ENCODE assay signal across 1 cellular context in genomic region chr2:195606179-195606578, GRCh38.
TF ChIP-seq lines count a peak whose summit lies in the region.

No MANE protein-coding gene starts in this region.

TF ChIP-seq in GM12878, 131 proteins besides CTCF, POLR2A, EP300 and RAD21:
- TF ChIP-seq JUND (IDR thresholded peaks at IDR 0.05; ENCODE audit: low read depth, low read length) (no peak), JUNB (IDR thresholded peaks at IDR 0.05) (no peak), PKNOX1 (IDR thresholded peaks at IDR 0.05) (peak; percentile 59), IRF3 (IDR thresholded peaks at IDR 0.05) (no peak), FOS (IDR thresholded peaks at IDR 0.05; ENCODE audit: borderline replicate concordance, extremely low read depth, insufficient read length) (no peak)
TF ChIP-seq in GM12878: peak in this region for 1.
